In the genomic region with DNA sequence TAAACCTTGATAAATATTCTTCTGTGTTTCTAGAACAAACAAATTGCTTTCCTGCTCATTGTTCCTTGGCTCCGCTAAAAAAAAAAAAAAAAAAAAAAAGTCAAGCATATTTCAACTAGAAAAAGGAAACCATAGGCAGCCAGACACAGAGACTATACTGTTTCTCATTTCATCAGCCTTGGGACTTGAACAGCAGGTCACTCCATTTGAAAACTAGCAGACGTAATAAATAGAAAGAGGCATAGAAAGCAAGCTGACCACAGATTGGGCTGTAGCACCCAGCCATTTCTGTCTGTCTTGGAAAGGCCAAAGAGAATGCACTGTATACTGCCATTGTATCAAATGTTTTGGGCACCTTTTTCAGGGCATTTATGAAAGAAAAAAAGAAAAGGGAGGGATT, we compare ENCODE assay signal across 26 cellular contexts.
"Had no signal": no experiment of that assay in that cellular context is flagged by ENCODE, and none has a peak within 500 bp of the region (broad histone marks: within the 10 kb centered on the region; RNA-seq: fewer than 3 reads in every experiment).

No MANE protein-coding gene starts in this region.

- H3K9me3 ChIP-seq: ascending aorta, colonic mucosa, ovary, right lobe of liver, thoracic aorta had no signal

- H3K27me3 ChIP-seq: ascending aorta, cardiac muscle cell, colonic mucosa, ovary, right lobe of liver had no signal

- ATAC-seq: activated CD4-positive, alpha-beta T cell treated with anti-CD3 and anti-CD28 coated beads for 36 hours; left cardiac atrium; left ventricle myocardium superior; right lobe of liver had no signal

- FAIRE-seq: keratinocyte, urothelium cell line had no signal

- H3K36me3 ChIP-seq: ascending aorta, cardiac muscle cell, colonic mucosa, ovary, right lobe of liver, thoracic aorta had no signal

- H3K27ac ChIP-seq: ascending aorta, cardiac muscle cell, colonic mucosa, ovary, right lobe of liver, thoracic aorta had no signal

- H3K4me1 ChIP-seq: colonic mucosa, right lobe of liver had no signal

- DNase-seq: activated B cell treated with CpG ODN at 0.5 μM for 24 hours; activated CD4-positive, alpha-beta T cell treated with anti-CD3 and anti-CD28 coated beads for 36 hours; activated CD8-positive, alpha-beta memory T cell treated with anti-CD3 and anti-CD28 coated beads, Interleukin-2, amount 50 U/mL, for 4 hours; activated gamma-delta T cell; activated naive CD4-positive, alpha-beta T cell treated with anti-CD3 and anti-CD28 coated beads, Interleukin-2, amount 10 ng/mL, durations not matched to agents 7 days and 5 days; activated naive CD8-positive, alpha-beta T cell treated with anti-CD3 and anti-CD28 coated beads, Interleukin-2, amount 10 ng/mL, durations not matched to agents 7 days and 5 days; activated T-cell treated with anti-CD3 and anti-CD28 coated beads, Interleukin-2, amount 50 U/mL, for 1 hour; cerebellar nuclear complex; colonic mucosa; effector CD8-positive, alpha-beta T cell; head of caudate nucleus; hippocampal formation; left cardiac atrium; left ventricle myocardium superior; naive B cell; nephron progenitor cell; ovary; right lobe of liver; stimulated activated CD4-positive, alpha-beta T cell treated with anti-CD3 and anti-CD28 coated beads, Interleukin-2, amount 100 ng/mL, for 48 hours; T-helper 2 cell; trophoblast cell had no signal

- H3K4me3 ChIP-seq: ascending aorta, cardiac muscle cell, colonic mucosa, ovary, right lobe of liver, thoracic aorta had no signal
